1 cellular context compared by ENCODE assay signal in genomic region chr13:40618581-40619478, GRCh38.
TF ChIP-seq lines count a peak whose summit lies in the region.

No MANE protein-coding gene starts in this region.

TF ChIP-seq in K562, 482 proteins besides CTCF, POLR2A, EP300 and RAD21:
- TF ChIP-seq EGR1 (conservative IDR thresholded peaks at IDR 0.05) (peak; percentile 55), ARID3A (IDR thresholded peaks at IDR 0.05; ENCODE audit: borderline replicate concordance, low read depth, low read length) (no peak)
